In genomic region chr13:22936228-22936627, GRCh38 we compare ENCODE assay signal across 3 cellular contexts.
TF ChIP-seq lines count a peak whose summit lies in the region.

No MANE protein-coding gene starts in this region.

TF ChIP-seq in SK-N-SH treated with all-trans-retinoic acid at 6 μM for 48 hours, 23 proteins besides CTCF, POLR2A, EP300 and RAD21 (continued from another document):
- TF ChIP-seq POU6F1 (CRISPR knock-in tag; IDR thresholded peaks at IDR 0.05; ENCODE audit: borderline replicate concordance, low read depth) (no peak), TCF4 (CRISPR knock-in tag; IDR thresholded peaks at IDR 0.05; ENCODE audit: borderline replicate concordance) (no peak), PPARA (CRISPR knock-in tag; IDR thresholded peaks at IDR 0.05; ENCODE audit: borderline replicate concordance) (no peak)
TF ChIP-seq in SK-N-SH treated with all-trans-retinoic acid at 6 μM for 48 hours: peak in this region for 0.

TF ChIP-seq in SK-N-SH, 30 proteins besides CTCF, POLR2A, EP300 and RAD21 (continued from another document):
- TF ChIP-seq, protein P1, sequence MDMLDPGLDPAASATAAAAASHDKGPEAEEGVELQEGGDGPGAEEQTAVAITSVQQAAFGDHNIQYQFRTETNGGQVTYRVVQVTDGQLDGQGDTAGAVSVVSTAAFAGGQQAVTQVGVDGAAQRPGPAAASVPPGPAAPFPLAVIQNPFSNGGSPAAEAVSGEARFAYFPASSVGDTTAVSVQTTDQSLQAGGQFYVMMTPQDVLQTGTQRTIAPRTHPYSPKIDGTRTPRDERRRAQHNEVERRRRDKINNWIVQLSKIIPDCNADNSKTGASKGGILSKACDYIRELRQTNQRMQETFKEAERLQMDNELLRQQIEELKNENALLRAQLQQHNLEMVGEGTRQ (IDR thresholded peaks at IDR 0.05; ENCODE audit: borderline replicate concordance, low read depth, low read length) = no peak
TF ChIP-seq in SK-N-SH: peak in this region for 0.

TF ChIP-seq in GM23338, 12 proteins besides CTCF, POLR2A, EP300 and RAD21 (continued from another document):
- TF ChIP-seq ZNF462 (CRISPR knock-in tag; IDR thresholded peaks at IDR 0.05) (no peak), JUNB (IDR thresholded peaks at IDR 0.05; ENCODE audit: unreplicated experiment) (no peak)
